11 cellular contexts compared by ENCODE assay signal in genomic region chr14:97337670-97338069, GRCh38.
"Had no signal": no experiment of that assay in that cellular context is flagged by ENCODE, and none has a peak within 500 bp of the region (broad histone marks: within the 10 kb centered on the region; RNA-seq: fewer than 3 reads in every experiment).

No MANE protein-coding gene starts in this region.

- ATAC-seq: HCT116, HepG2, K562 had no signal

- H3K9me3 ChIP-seq: HAP-1 had no signal

- H3K36me3 ChIP-seq: HAP-1 had no signal

- H3K9ac ChIP-seq: GM23248 had no signal

- H3K4me3 ChIP-seq: GM23248, HAP-1, K562 had no signal

- H3K4me3 Mint-ChIP-seq: HFFc6 had no signal

- H3K27ac Mint-ChIP-seq: HFFc6 had no signal

- H3K4me1 ChIP-seq: HAP-1 had no signal

- H3K27ac ChIP-seq: GM23248, HL-60 had no signal

- DNase-seq: GM23248, GOT3, H7, HFFc6, IMR-90, KG1 had no signal

- H2AFZ ChIP-seq: GM23248 had no signal

- FAIRE-seq: HepG2, K562 had no signal
